In the genomic region with DNA sequence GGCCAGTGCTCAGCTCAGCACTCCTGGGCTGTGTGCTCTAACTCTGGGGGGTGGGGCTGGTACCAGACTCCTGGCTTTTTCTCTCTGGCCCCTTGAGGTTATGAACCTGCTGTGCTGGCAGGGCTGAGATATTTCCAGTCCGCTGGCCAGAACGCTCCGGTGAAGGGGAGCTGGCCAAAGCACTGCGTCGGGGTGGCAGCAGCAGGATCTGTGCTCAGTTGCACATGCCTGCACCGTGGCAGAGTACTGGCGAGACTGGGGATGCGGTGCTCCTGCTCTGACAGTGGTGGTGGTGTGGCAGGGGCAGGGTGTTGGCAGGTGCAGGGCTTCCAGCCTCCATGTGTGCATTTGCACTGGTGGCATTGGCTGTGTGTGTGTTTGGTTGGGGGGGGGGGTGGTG, we compare ENCODE assay signal across 1 cellular context.
TF ChIP-seq lines count a peak whose summit lies in the region.

No MANE protein-coding gene starts in this region.

TF ChIP-seq in H1, 55 proteins besides CTCF, POLR2A, EP300 and RAD21:
- TF ChIP-seq GABPA (IDR thresholded peaks at IDR 0.05; ENCODE audit: borderline replicate concordance, insufficient read depth, low read length) = no peak
- TF ChIP-seq, protein P1, sequence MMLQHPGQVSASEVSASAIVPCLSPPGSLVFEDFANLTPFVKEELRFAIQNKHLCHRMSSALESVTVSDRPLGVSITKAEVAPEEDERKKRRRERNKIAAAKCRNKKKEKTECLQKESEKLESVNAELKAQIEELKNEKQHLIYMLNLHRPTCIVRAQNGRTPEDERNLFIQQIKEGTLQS (IDR thresholded peaks at IDR 0.05; ENCODE audit: insufficient read depth, low read depth, low read length) = no peak
- TF ChIP-seq FOSL1 (IDR thresholded peaks at IDR 0.05; ENCODE audit: insufficient read depth, low read depth, low read length) = no peak
- no peak for TF ChIP-seq SRF (IDR thresholded peaks at IDR 0.05; ENCODE audit: low read depth, low read length)
- TF ChIP-seq SP4 (IDR thresholded peaks at IDR 0.05; ENCODE audit: low read length) = no peak
- TF ChIP-seq JUN (IDR thresholded peaks at IDR 0.05; ENCODE audit: low read depth, low read length) = no peak
- TF ChIP-seq EGR1 (IDR thresholded peaks at IDR 0.05; ENCODE audit: borderline replicate concordance, low read depth, low read length) = no peak
- no peak for TF ChIP-seq POU5F1 (IDR thresholded peaks at IDR 0.05; ENCODE audit: low read depth, low read length)
- no peak for TF ChIP-seq TCF12 (IDR thresholded peaks at IDR 0.05; ENCODE audit: low read depth, low read length)
TF ChIP-seq in H1: peak in this region for 0.
